ENCODE assay signal across 14 cellular contexts in the genomic region with DNA sequence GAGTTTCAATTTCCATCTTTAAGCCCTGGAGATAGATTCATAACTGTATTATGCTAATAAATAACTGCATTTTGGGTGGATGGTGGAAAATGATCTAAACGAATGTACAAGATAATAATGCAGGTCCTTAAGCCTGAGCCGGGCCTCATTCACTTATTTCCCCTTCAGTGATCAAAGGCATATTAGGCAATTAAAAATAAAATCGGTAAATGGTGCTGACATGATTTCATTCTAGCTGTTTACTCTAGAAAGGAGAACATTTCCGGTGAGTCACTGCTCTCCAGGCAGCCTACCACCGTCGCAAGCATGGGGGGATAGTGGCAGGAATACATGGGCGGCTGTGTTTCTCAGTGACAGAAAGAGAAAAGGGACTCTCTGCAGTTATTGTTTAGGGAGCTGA. TPM values are rescaled to one million over a fixed set of nuclear protein-coding genes. Genes with fewer than 3 reads are reported as not detected.
DNase-seq lines count a peak whose midpoint lies in the region; ATAC-seq and TF ChIP-seq lines count a peak whose summit lies in the region.
"Had no signal": no experiment of that assay in that cellular context is flagged by ENCODE, and none has a peak within 500 bp of the region (broad histone marks: within the 10 kb centered on the region; RNA-seq: fewer than 3 reads in every experiment).

No MANE protein-coding gene starts in this region.

- no peak overlapping the region for H3K4me3 ChIP-seq in epithelial cell of esophagus (ENCODE audit: low read length)
- H3K4me3 ChIP-seq: cardiac muscle cell had no signal

- ATAC-seq in GM21423 (IDR thresholded peaks at IDR 0.05; ENCODE audit: unreplicated experiment) (no peak), HG03520 (IDR thresholded peaks at IDR 0.05; ENCODE audit: unreplicated experiment) (no peak)
- ATAC-seq: activated T-cell treated with anti-CD3 and anti-CD28 coated beads, Interleukin-2, amount 50 U/mL, for 4 hours; left lobe of liver; WTC11 had no signal

- no peak for TF ChIP-seq CTCF in epithelial cell of esophagus (IDR thresholded peaks at IDR 0.05; ENCODE audit: insufficient read depth, low read depth, low read length, missing control alignments)

- DNase-seq in AG08395 (ENCODE audit: low spot score) = peak; percentile 13
- peak; percentile 2 for DNase-seq in HK-2 (ENCODE audit: unreplicated experiment)
- DNase-seq in RPMI7951 (ENCODE audit: low read depth) = peak; percentile 56
- peak; percentile 23 for DNase-seq in epithelial cell of esophagus (ENCODE audit: low read depth)
- no peak for DNase-seq in activated CD8-positive, alpha-beta memory T cell treated with anti-CD3 and anti-CD28 coated beads, Interleukin-2, amount 50 U/mL, for 48 hours
- no peak for DNase-seq in nucleus accumbens (lab: John Stamatoyannopoulos, UW)
- DNase-seq: activated T-cell treated with anti-CD3 and anti-CD28 coated beads, Interleukin-2, amount 50 U/mL, for 4 hours; MV-4-11; Right ventricle myocardium superior had no signal

RNA-seq across cellular contexts. Expression of gene SLC24A5, which starts 58.3 kb away (rescaled TPM):
- total RNA-seq in RPMI7951 (2014; rRNA removed; shearing (Covaris generic)) = 0.29 TPM in 1 of 2 replicates, not detected in the other
- total RNA-seq: activated T-cell treated with anti-CD3 and anti-CD28 coated beads, Interleukin-2, amount 50 U/mL, for 4 hours; cardiac muscle cell; left lobe of liver; Right ventricle myocardium superior; WTC11 had no signal

Comparison
In these comparisons a context has a peak if more than half of its experiments do, and no peak if none do; other contexts are left out.
1. DNase-seq: peak in AG08395 (single experiment), HK-2 (single experiment), RPMI7951 (single experiment) and epithelial cell of esophagus (single experiment); none in activated CD8-positive, alpha-beta memory T cell treated with anti-CD3 and anti-CD28 coated beads, Interleukin-2, amount 50 U/mL, for 48 hours (single experiment) and nucleus accumbens (0 of 56).